ENCODE assay signal across 1 cellular context in genomic region chr6:143680157-143680556, GRCh38.
TF ChIP-seq lines count a peak whose summit lies in the region.

No MANE protein-coding gene starts in this region.

TF ChIP-seq in K562, 482 proteins besides CTCF, POLR2A, EP300 and RAD21 (continued from another document):
- TF ChIP-seq PBX2 (CRISPR knock-in tag; IDR thresholded peaks at IDR 0.05; ENCODE audit: low read depth) = no peak
- no peak for TF ChIP-seq PBX2 (tag; conservative IDR thresholded peaks at IDR 0.05; ENCODE audit: low read depth)
- TF ChIP-seq HDAC3 (IDR thresholded peaks at IDR 0.05; ENCODE audit: borderline replicate concordance, partially characterized antibody) = no peak
TF ChIP-seq in K562: peak in this region for 5.
